In genomic region chrX:103608305-103608963, GRCh38 we compare ENCODE assay signal across 9 cellular contexts. TPM values are rescaled to one million over a fixed set of nuclear protein-coding genes. Genes with fewer than 3 reads are reported as not detected.
DNase-seq lines count a peak whose midpoint lies in the region; ATAC-seq, FAIRE-seq and TF ChIP-seq lines count a peak whose summit lies in the region.
"Had no signal": no experiment of that assay in that cellular context is flagged by ENCODE, and none has a peak within 500 bp of the region (broad histone marks: within the 10 kb centered on the region; RNA-seq: fewer than 3 reads in every experiment).

No MANE protein-coding gene starts in this region.

- H3K36me3 ChIP-seq in hepatocyte (replicated peaks; ENCODE audit: insufficient read depth, low read depth) (no peaks in the 10 kb centered on the region), small intestine (ENCODE audit: control insufficient read depth in 2 of 2, insufficient read depth in 2 of 2, low read length in 2 of 2) (no peaks in the 10 kb centered on the region)

- WGBS in hepatocyte (ENCODE audit: low lambda C conversion rate, missing lambda C conversion rate): 28% methylated on average over 21 of the region's 21 CpGs
- WGBS in small intestine, 3 donors: 19 to 37% (median 34%) methylated on average over 18 to 21 of the region's 21 CpGs

- DNase-seq in DMS53 (lab: John Stamatoyannopoulos, UW) (peak; percentile 57), DMS53 treated with DMSO at 0.1 percent for 48 hours (lab: John Stamatoyannopoulos, UW; ENCODE audit: unreplicated experiment) (no peak), hepatocyte (ENCODE audit: low spot score) (no peak), small intestine (no peak), NCI-H82 (lab: John Stamatoyannopoulos, UW) (no peak), foreskin melanocyte (no peak)
- no peak for DNase-seq in activated naive CD4-positive, alpha-beta T cell treated with anti-CD3 and anti-CD28 coated beads, Interleukin-2, amount 50 U/mL, for 72 hours (ENCODE audit: low spot score in 2 of 2)

- no peaks in the 10 kb centered on the region for H3K36me3 Mint-ChIP-seq in activated naive CD4-positive, alpha-beta T cell treated with anti-CD3 and anti-CD28 coated beads, Interleukin-2, amount 50 U/mL, for 72 hours

- peak overlapping the region; percentile 79 for H3K4me2 ChIP-seq in hepatocyte

- peak overlapping the region; percentile 22 to 88 for H3K27ac Mint-ChIP-seq in activated naive CD4-positive, alpha-beta T cell treated with anti-CD3 and anti-CD28 coated beads, Interleukin-2, amount 50 U/mL, for 72 hours

- H3K79me2 ChIP-seq in hepatocyte: peaks cover 27% of the 10 kb centered on the region

- H3K27me3 ChIP-seq in hepatocyte (no peaks in the 10 kb centered on the region), small intestine (ENCODE audit: control insufficient read depth in 2 of 2, insufficient read depth in 2 of 2, low read length in 2 of 2) (no peaks in the 10 kb centered on the region)

- H4K20me1 ChIP-seq in hepatocyte (ENCODE audit: insufficient read depth, poor library complexity, severe bottlenecking): no peaks in the 10 kb centered on the region

- H2AFZ ChIP-seq in hepatocyte: peak overlapping the region; percentile 89

- no peaks in the 10 kb centered on the region for H3K9me2 ChIP-seq in hepatocyte (replicated peaks; ENCODE audit: insufficient read depth)

- peak; percentile 28 for ATAC-seq in HG02885 (IDR thresholded peaks at IDR 0.05; ENCODE audit: poor library complexity, unreplicated experiment)
- peak in 1 of 2 donors; percentile 16 for ATAC-seq in activated naive CD4-positive, alpha-beta T cell treated with anti-CD3 and anti-CD28 coated beads, Interleukin-2, amount 50 U/mL, for 72 hours

- H3K27ac ChIP-seq in hepatocyte: peak overlapping the region; percentile 92
- peak overlapping the region in 1 of 2 donors; percentile 86 for H3K27ac ChIP-seq in small intestine (ENCODE audit: low read depth in 1 of 2, low read length in 1 of 2)

- no peak for FAIRE-seq in small intestine (lab: Jason Lieb, UNC)
- FAIRE-seq: A204.1 had no signal

- H3K4me1 ChIP-seq in hepatocyte (ENCODE audit: insufficient read depth): no peaks in the 10 kb centered on the region
- no peaks in the 10 kb centered on the region for H3K4me1 ChIP-seq in small intestine (ENCODE audit: control insufficient read depth in 2 of 2, insufficient read depth in 1 of 2, low read depth in 1 of 2, low read length in 1 of 2)

- TF ChIP-seq CTCF in hepatocyte (IDR thresholded peaks at IDR 0.05; ENCODE audit: poor library complexity): no peak

- no peaks in the 10 kb centered on the region for H3K9me3 Mint-ChIP-seq in activated naive CD4-positive, alpha-beta T cell treated with anti-CD3 and anti-CD28 coated beads, Interleukin-2, amount 50 U/mL, for 72 hours

- H3K4me3 ChIP-seq in hepatocyte (peak overlapping the region; percentile 86), small intestine (ENCODE audit: low read depth in 1 of 2, low read length in 2 of 2) (peak overlapping the region; percentile 64 to 65)

- no peaks in the 10 kb centered on the region for H3K9me3 ChIP-seq in hepatocyte (ENCODE audit: low read depth)
- H3K9me3 ChIP-seq in small intestine (ENCODE audit: control insufficient read depth, low read depth): no peaks in the 10 kb centered on the region

RNA-seq across cellular contexts. Expression of gene TCEAL3, which starts 0.7 kb away (rescaled TPM):
- total RNA-seq in activated naive CD4-positive, alpha-beta T cell treated with anti-CD3 and anti-CD28 coated beads, Interleukin-2, amount 50 U/mL, for 72 hours: 1 to 10 TPM; 4.8 to 8.7 TPM
- 28.6 and 28.7 TPM in 2 replicates for total RNA-seq in hepatocyte
- polyA plus RNA-seq in hepatocyte (91.7 and 117 TPM in 2 replicates), small intestine (10 to 100 TPM in 2 of 3 donors, 1 to 10 TPM in 1; 2.2 to 18.6 (median 12.7) TPM)

RNA-seq across cellular contexts. Expression of gene TCEAL1, which starts 20.3 kb away (rescaled TPM):
- total RNA-seq in activated naive CD4-positive, alpha-beta T cell treated with anti-CD3 and anti-CD28 coated beads, Interleukin-2, amount 50 U/mL, for 72 hours: 10 to 100 TPM in 1 of 2 donors, 1 to 10 TPM in 1; 7.4 to 11.4 TPM
- 109 and 113 TPM in 2 replicates for total RNA-seq in hepatocyte
- polyA plus RNA-seq in hepatocyte (89.2 and 116 TPM in 2 replicates), small intestine (10 to 100 TPM; 17.9 to 33.0 (median 23.2) TPM)

RNA-seq across cellular contexts. Expression of gene TCEAL4, which starts 23.1 kb away (rescaled TPM):
- total RNA-seq in activated naive CD4-positive, alpha-beta T cell treated with anti-CD3 and anti-CD28 coated beads, Interleukin-2, amount 50 U/mL, for 72 hours: 10 to 100 TPM; 18.5 to 19.0 TPM
- 84.2 and 94.4 TPM in 2 replicates for total RNA-seq in hepatocyte
- polyA plus RNA-seq in hepatocyte (171 and 213 TPM in 2 replicates), small intestine (10 to 100 TPM; 13.0 to 86.8 (median 40.3) TPM)
